18 cellular contexts compared by ENCODE assay signal in the genomic region with DNA sequence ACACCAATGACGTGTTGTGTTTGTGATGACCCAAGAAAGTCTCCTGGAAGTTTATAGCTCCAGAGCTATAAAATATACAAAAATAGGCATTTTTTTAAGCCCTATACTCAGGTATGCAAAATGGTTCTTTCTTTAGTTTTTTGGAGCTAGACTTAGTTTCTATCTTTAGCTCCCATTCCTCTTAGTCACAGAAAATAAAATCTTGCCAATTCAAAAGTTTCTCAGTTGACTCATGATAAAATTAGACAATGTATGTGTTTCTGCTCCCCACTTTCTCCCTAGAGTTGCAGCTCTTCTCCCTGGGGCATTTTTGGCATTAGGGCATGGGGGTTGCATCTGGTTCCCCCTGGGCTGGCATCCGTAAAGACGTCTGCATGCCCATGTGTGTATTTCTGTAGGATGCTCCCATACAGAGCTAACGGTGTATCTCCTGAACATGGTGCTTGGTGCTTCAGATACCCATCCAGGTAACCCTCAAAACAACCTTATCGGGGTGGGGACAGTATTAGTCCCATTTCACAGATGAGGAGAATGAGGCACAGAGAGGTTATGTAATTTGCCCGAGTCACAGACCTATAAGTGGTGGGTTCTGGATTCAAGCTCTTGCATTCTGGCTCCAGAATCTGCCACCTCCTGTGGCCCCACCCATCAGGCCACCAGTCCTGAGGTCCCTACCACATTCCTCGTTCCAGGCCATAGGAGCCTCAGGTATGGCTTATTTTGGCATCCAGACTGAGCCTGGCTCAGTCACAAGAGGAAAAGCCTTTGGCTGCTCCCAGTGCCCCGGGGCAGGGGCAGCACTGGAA. TPM values are rescaled to one million over a fixed set of nuclear protein-coding genes. Genes with fewer than 3 reads are reported as not detected.
A peak's percentile ranks its signal among the peaks of the same experiment; 100 is the strongest.
DNase-seq lines count a peak whose midpoint lies in the region; ATAC-seq and TF ChIP-seq lines count a peak whose summit lies in the region.
"Had no signal": no experiment of that assay in that cellular context is flagged by ENCODE, and none has a peak within 500 bp of the region (broad histone marks: within the 10 kb centered on the region; RNA-seq: fewer than 3 reads in every experiment).

No MANE protein-coding gene starts in this region.

- H3K27ac Mint-ChIP-seq in activated CD8-positive, alpha-beta T cell treated with anti-CD3 and anti-CD28 coated beads for 36 hours = no peak overlapping the region
- no peak overlapping the region for H3K27ac Mint-ChIP-seq in T-helper 17 cell
- H3K27ac Mint-ChIP-seq: activated naive CD4-positive, alpha-beta T cell treated with anti-CD3 and anti-CD28 coated beads for 36 hours had no signal

- no peaks in the 10 kb centered on the region for H3K27me3 Mint-ChIP-seq in activated CD8-positive, alpha-beta T cell treated with anti-CD3 and anti-CD28 coated beads for 36 hours
- H3K27me3 Mint-ChIP-seq in T-helper 17 cell = peaks cover 16% of the 10 kb centered on the region
- H3K27me3 Mint-ChIP-seq: type B pancreatic cell had no signal

- CTCF ChIA-PET in mammary epithelial cell (lab: Charles Lee; ENCODE audit: low non-redundant PET) = no interaction called here
- CTCF ChIA-PET in activated CD8-positive, alpha-beta T cell treated with anti-CD3 and anti-CD28 coated beads for 36 hours (lab: Charles Lee) = interaction anchor here (1.9 kb wide), 1 partner anchor 21 kb away, joined by 6 read pairs; no protein-coding TSS in a partner anchor

- H3K36me3 Mint-ChIP-seq in activated CD8-positive, alpha-beta T cell treated with anti-CD3 and anti-CD28 coated beads for 36 hours (ENCODE audit: low read depth) = no peaks in the 10 kb centered on the region
- no peaks in the 10 kb centered on the region for H3K36me3 Mint-ChIP-seq in T-helper 17 cell (ENCODE audit: low read depth)
- H3K36me3 Mint-ChIP-seq: naive B cell, type B pancreatic cell had no signal

- H3K4me3 Mint-ChIP-seq in activated CD8-positive, alpha-beta T cell treated with anti-CD3 and anti-CD28 coated beads for 36 hours = no peak overlapping the region
- H3K4me3 Mint-ChIP-seq in T-helper 17 cell = no peak overlapping the region
- H3K4me3 Mint-ChIP-seq: activated naive CD4-positive, alpha-beta T cell treated with anti-CD3 and anti-CD28 coated beads for 36 hours; central memory CD8-positive, alpha-beta T cell; naive B cell; type B pancreatic cell had no signal

- H3K79me2 ChIP-seq in ACC112 (ENCODE audit: control insufficient read depth, insufficient read depth, low read length, unreplicated experiment) (no peaks in the 10 kb centered on the region), mammary epithelial cell (ENCODE audit: insufficient read depth, low read length) (no peaks in the 10 kb centered on the region)

- WGBS in mammary epithelial cell (ENCODE audit: low coverage, missing lambda C conversion rate) = 86% methylated on average over 8 of the region's 8 CpGs

- H3K4me1 Mint-ChIP-seq in activated CD8-positive, alpha-beta T cell treated with anti-CD3 and anti-CD28 coated beads for 36 hours (ENCODE audit: low read depth) = no peaks in the 10 kb centered on the region
- no peaks in the 10 kb centered on the region for H3K4me1 Mint-ChIP-seq in T-helper 17 cell
- H3K4me1 Mint-ChIP-seq: central memory CD8-positive, alpha-beta T cell had no signal

- H3K9me3 ChIP-seq in mammary epithelial cell (replicated peaks; ENCODE audit: insufficient read depth, low read length) (no peaks in the 10 kb centered on the region), T-helper 17 cell (ENCODE audit: control insufficient read depth, low read length, poor library complexity, severe bottlenecking) (no peaks in the 10 kb centered on the region)
- H3K9me3 ChIP-seq: right atrium auricular region had no signal

- no peaks in the 10 kb centered on the region for H4K20me1 ChIP-seq in mammary epithelial cell (ENCODE audit: insufficient read depth, low read length)

- ATAC-seq in activated CD8-positive, alpha-beta T cell treated with anti-CD3 and anti-CD28 coated beads for 36 hours = no peak
- ATAC-seq in HG02938 (IDR thresholded peaks at IDR 0.05; ENCODE audit: unreplicated experiment) (no peak), T-helper 17 cell (no peak)

- H2AFZ ChIP-seq in ACC112 (ENCODE audit: low read length, unreplicated experiment) (peak overlapping the region; percentile 17), mammary epithelial cell (ENCODE audit: low read depth, low read length) (no peak overlapping the region)

- H3K4me1 ChIP-seq in ACC112 (ENCODE audit: control insufficient read depth, insufficient read depth, low read length, unreplicated experiment) (peaks cover 20% of the 10 kb centered on the region), mammary epithelial cell (ENCODE audit: insufficient read depth, low read length) (peaks cover 16% of the 10 kb centered on the region)

- in situ Hi-C loops in mammary epithelial cell (cut with MboI; ENCODE audit: low sequenced_read_pairs in 2 of 2) = no loop called here

- dilution Hi-C loops in mammary epithelial cell (cut with HindIII; ENCODE audit: low sequenced_read_pairs) = no loop called here

- H3K36me3 ChIP-seq in ACC112 (ENCODE audit: insufficient read depth, low read length) (no peaks in the 10 kb centered on the region), mammary epithelial cell (ENCODE audit: insufficient read depth, low read length) (no peaks in the 10 kb centered on the region)
- H3K36me3 ChIP-seq: right atrium auricular region had no signal

- H3K27me3 ChIP-seq in ACC112 (ENCODE audit: insufficient read depth, low read length) = no peaks in the 10 kb centered on the region
- no peaks in the 10 kb centered on the region for H3K27me3 ChIP-seq in mammary epithelial cell (ENCODE audit: insufficient read depth, low read length)
- H3K27me3 ChIP-seq: right atrium auricular region had no signal

- POLR2A ChIA-PET in activated CD8-positive, alpha-beta T cell treated with anti-CD3 and anti-CD28 coated beads for 36 hours (lab: Charles Lee) = no interaction called here

- H3K4me2 ChIP-seq in mammary epithelial cell (ENCODE audit: insufficient read depth, low read depth, low read length) = no peak overlapping the region

- intact Hi-C loops in mammary epithelial cell (cut with micrococcal nuclease) = no loop called here
- intact Hi-C loops in activated CD8-positive, alpha-beta T cell treated with anti-CD3 and anti-CD28 coated beads for 36 hours (cut with micrococcal nuclease) = no loop called here

- H3K27ac ChIP-seq in ACC112 (ENCODE audit: low read depth, low read length) (peak overlapping the region; percentile 69), mammary epithelial cell (ENCODE audit: insufficient read depth, low read depth, low read length) (peak overlapping the region; percentile 8)
- H3K27ac ChIP-seq: right atrium auricular region, VCaP had no signal

- no TSS peak for BruUV-seq in mammary epithelial cell (replicated peaks; lab: Mats Ljungman, UMichigan)

- no peak for TF ChIP-seq CTCF in mammary epithelial cell (conservative IDR thresholded peaks at IDR 0.05 in 1 of 2, IDR thresholded peaks at IDR 0.05 in 1 of 2; ENCODE audit: extremely low read depth in 1 of 2, insufficient read depth in 1 of 2, low read depth in 1 of 2, low read length in 2 of 2)
- TF ChIP-seq CTCF in activated CD8-positive, alpha-beta T cell treated with anti-CD3 and anti-CD28 coated beads for 36 hours (IDR thresholded peaks at IDR 0.05) = no peak

- DNase-seq in LHCN-M2 (ENCODE audit: low read depth) = peak; percentile 35
- DNase-seq in mammary epithelial cell = peak; percentile 62
- peak; percentile 75 for DNase-seq in islet precursor cell
- no peak for DNase-seq in activated CD8-positive, alpha-beta T cell treated with anti-CD3 and anti-CD28 coated beads for 36 hours
- no peak for DNase-seq in effector CD4-positive, alpha-beta T cell
- DNase-seq in T-helper 17 cell = no peak
- DNase-seq: activated naive CD4-positive, alpha-beta T cell treated with anti-CD3 and anti-CD28 coated beads for 36 hours; H7; KBM-7; naive B cell; NCI-H1417 treated with DMSO at 0.1 percent for 48 hours; stimulated activated CD8-positive, alpha-beta memory T cell treated with anti-CD3 and anti-CD28 coated beads, Interleukin-4, amount 100 ng/mL, for 48 hours had no signal

- H3K9ac ChIP-seq in mammary epithelial cell (ENCODE audit: insufficient read depth, low read length) = no peak overlapping the region

- H3K4me3 ChIP-seq in ACC112 (ENCODE audit: low read depth, low read length) (no peak overlapping the region), mammary epithelial cell (replicated peaks in 1 of 3; ENCODE audit: insufficient read depth in 1 of 3, low read depth in 2 of 3, low read length in 3 of 3) (no peak overlapping the region)
- H3K4me3 ChIP-seq: right atrium auricular region had no signal

- no peaks in the 10 kb centered on the region for H3K9me3 Mint-ChIP-seq in activated CD8-positive, alpha-beta T cell treated with anti-CD3 and anti-CD28 coated beads for 36 hours
- H3K9me3 Mint-ChIP-seq: activated naive CD4-positive, alpha-beta T cell treated with anti-CD3 and anti-CD28 coated beads for 36 hours; central memory CD8-positive, alpha-beta T cell; naive B cell; type B pancreatic cell had no signal

RNA-seq across cellular contexts. Expression of gene ASAP2, which starts 43.1 kb away (rescaled TPM):
- 66.1 and 81.7 TPM in 2 replicates for total RNA-seq in LHCN-M2 (2014; rRNA removed)
- 39.5 TPM for polyA plus RNA-seq in LHCN-M2 (2012)
- 100 to 1,000 TPM in 1 of 2 donors, 10 to 100 TPM in 1; 40.8 to 137 TPM for total RNA-seq in mammary epithelial cell
- 56.4 TPM for polyA plus RNA-seq in mammary epithelial cell
- polyA minus RNA-seq in mammary epithelial cell = 60.0 TPM
- not detected for total RNA-seq in activated CD8-positive, alpha-beta T cell treated with anti-CD3 and anti-CD28 coated beads for 36 hours
- total RNA-seq in T-helper 17 cell = 10 to 100 TPM in 1 of 2 donors, under 1 TPM in 1; 0.75 to 14.8 TPM

Comparison
In these comparisons a context has a peak if more than half of its experiments do, and no peak if none do; other contexts are left out.
1. DNase-seq: peak in LHCN-M2 (single experiment), mammary epithelial cell (single experiment) and islet precursor cell (single experiment); none in activated CD8-positive, alpha-beta T cell treated with anti-CD3 and anti-CD28 coated beads for 36 hours (single experiment), effector CD4-positive, alpha-beta T cell (single experiment) and T-helper 17 cell (0 of 3).